In the genomic region with DNA sequence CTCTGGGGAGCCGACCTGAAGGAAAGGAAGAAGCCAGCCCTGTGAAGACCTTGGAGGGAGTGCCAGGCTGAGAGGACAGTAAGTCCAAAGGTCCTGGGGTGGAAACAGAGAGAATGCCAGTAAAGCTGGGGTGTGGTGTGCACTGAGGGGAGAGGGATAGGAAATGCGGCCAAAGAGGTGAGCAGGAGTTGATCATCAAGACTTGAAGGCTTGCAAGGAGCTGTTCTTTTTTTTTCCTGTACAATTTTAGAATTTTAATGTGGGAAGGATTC, we compare ENCODE assay signal across 25 cellular contexts.
"Had no signal": no experiment of that assay in that cellular context is flagged by ENCODE, and none has a peak within 500 bp of the region (broad histone marks: within the 10 kb centered on the region; RNA-seq: fewer than 3 reads in every experiment).

No MANE protein-coding gene starts in this region.

- H3K4me2 ChIP-seq: smooth muscle cell had no signal

- ATAC-seq: foreskin keratinocyte; gastroesophageal sphincter; heart left ventricle; left ventricle myocardium superior; lower lobe of right lung; right lobe of liver; stimulated activated naive CD8-positive, alpha-beta T cell treated with anti-CD3 and anti-CD28 coated beads, Interleukin-15, amount 100 ng/mL, for 72 hours had no signal

- H3K36me3 ChIP-seq: esophagus muscularis mucosa, gastroesophageal sphincter, heart left ventricle, lower lobe of right lung, right lobe of liver, suprapubic skin, vagina had no signal

- H3K79me2 ChIP-seq: parathyroid adenoma had no signal

- H3K27me3 ChIP-seq: suprapubic skin, vagina had no signal

- FAIRE-seq: endothelial cell of umbilical vein had no signal

- H2AFZ ChIP-seq: parathyroid adenoma had no signal

- H3K4me1 ChIP-seq: esophagus muscularis mucosa, foreskin keratinocyte, gastroesophageal sphincter, heart left ventricle, lower lobe of right lung, parathyroid adenoma, right lobe of liver, suprapubic skin, vagina had no signal

- H3K9me3 ChIP-seq: esophagus muscularis mucosa, gastroesophageal sphincter, heart left ventricle, lower lobe of right lung, right lobe of liver, suprapubic skin, vagina had no signal

- H3K4me3 ChIP-seq: coronary artery, esophagus muscularis mucosa, gastroesophageal sphincter, heart left ventricle, lower lobe of right lung, right lobe of liver, smooth muscle cell, suprapubic skin, vagina had no signal

- DNase-seq: dermis blood vessel endothelial cell; effector memory CD4-positive, alpha-beta T cell; foreskin keratinocyte; heart left ventricle; hippocampal formation; islet precursor cell; kidney glomerular epithelial cell; left ventricle myocardium superior; lower lobe of right lung; midbrain; natural killer cell; right lobe of liver; stimulated activated CD4-positive, alpha-beta T cell treated with anti-CD3 and anti-CD28 coated beads, Interleukin-12 subunit alpha, Interleukin-12 subunit beta, amount 100 ng/mL, for 4 hours; stimulated activated CD4-positive, alpha-beta T cell treated with anti-CD3 and anti-CD28 coated beads, Interleukin-1b, Interleukin-23, amount 100 ng/mL, for 48 hours; stimulated activated CD4-positive, alpha-beta T cell treated with anti-CD3 and anti-CD28 coated beads, Interleukin-4, amount 100 ng/mL, for 1 hour; stimulated activated CD8-positive, alpha-beta memory T cell treated with anti-CD3 and anti-CD28 coated beads, Interleukin-4, amount 100 ng/mL, for 48 hours; stimulated activated naive CD8-positive, alpha-beta T cell treated with anti-CD3 and anti-CD28 coated beads, Interleukin-15, amount 100 ng/mL, for 72 hours had no signal

- H3K27ac ChIP-seq: coronary artery, esophagus muscularis mucosa, foreskin keratinocyte, gastroesophageal sphincter, heart left ventricle, lower lobe of right lung, parathyroid adenoma, right lobe of liver, suprapubic skin, vagina had no signal
